Comparison of ENCODE assay signal across 9 cellular contexts in genomic region chr7:43650457-43651052, GRCh38.
DNase-seq lines count a peak whose midpoint lies in the region; ATAC-seq and TF ChIP-seq lines count a peak whose summit lies in the region.
"Had no signal": no experiment of that assay in that cellular context is flagged by ENCODE, and none has a peak within 500 bp of the region (broad histone marks: within the 10 kb centered on the region; RNA-seq: fewer than 3 reads in every experiment).

No MANE protein-coding gene starts in this region.

- TF ChIP-seq POLR2A in gastroesophageal sphincter (IDR thresholded peaks at IDR 0.05) = no peak

- no peaks in the 10 kb centered on the region for H3K27me3 Mint-ChIP-seq in activated CD4-positive, alpha-beta T cell treated with anti-CD3 and anti-CD28 coated beads, Interleukin-2, amount 10 ng/mL, durations not matched to agents 7 days and 5 days
- H3K27me3 Mint-ChIP-seq in activated B cell treated with CpG ODN at 0.5 μM for 24 hours = no peaks in the 10 kb centered on the region

- no peak overlapping the region for H2BK120ac ChIP-seq in neuronal stem cell (ENCODE audit: low read depth, low read length)

- ATAC-seq in activated B cell treated with CpG ODN at 0.5 μM for 24 hours (ENCODE audit: low read depth) (no peak), gastroesophageal sphincter (no peak)

- no peak for TF ChIP-seq EP300 in gastroesophageal sphincter (IDR thresholded peaks at IDR 0.05)

- H3K9ac ChIP-seq in subcutaneous abdominal adipose tissue (ENCODE audit: low read length in 5 of 5) = no peak overlapping the region
- H3K9ac ChIP-seq in neuronal stem cell (ENCODE audit: low read depth, low read length, poor library complexity) = no peak overlapping the region

- whole genome bisulfite sequencing in gastroesophageal sphincter (ENCODE audit: low coverage in 1 of 2), 2 donors = 25 to 39% methylated on average over 7 to 9 of the region's 9 CpGs
- no CpG with 5 or more reads among the region's 9 CpGs for WGBS in neuronal stem cell (ENCODE audit: extremely low coverage in 2 of 2, insufficient read length in 2 of 2, insufficient replicate concordance in 1 of 2), 2 donors

- no peaks in the 10 kb centered on the region for H3K79me1 ChIP-seq in neuronal stem cell (ENCODE audit: low read depth, low read length)

- H2BK5ac ChIP-seq in neuronal stem cell (ENCODE audit: low read length) = no peak overlapping the region

- intact Hi-C loops in activated B cell treated with CpG ODN at 0.5 μM for 24 hours (cut with micrococcal nuclease) = loop anchor here (1.0 kb wide), 2 partner anchors 10 to 23 kb away; no protein-coding TSS in a partner anchor

- no peak overlapping the region for H3K4ac ChIP-seq in neuronal stem cell (ENCODE audit: low read length)

- H3K27ac ChIP-seq in gastroesophageal sphincter (peak overlapping the region; percentile 6 to 98 (median 94)), subcutaneous abdominal adipose tissue (ENCODE audit: low read depth, low read length) (peak overlapping the region; percentile 54), neuronal stem cell (replicated peaks; ENCODE audit: low read length) (no peak overlapping the region)

- H3K36me3 ChIP-seq in gastroesophageal sphincter (peaks cover 0 to under 1% of the 10 kb centered on the region in 2 donors), subcutaneous abdominal adipose tissue (ENCODE audit: control insufficient read depth in 5 of 5, insufficient read depth in 5 of 5, low read length in 5 of 5) (peaks cover 0 to 7% (median 7%) of the 10 kb centered on the region in 5 donors), neuronal stem cell (replicated peaks in 1 of 2; ENCODE audit: control insufficient read depth in 2 of 2, insufficient read depth in 2 of 2, low read length in 2 of 2) (peaks cover 2 to 50% of the 10 kb centered on the region in 2 donors)

- H3K4me2 ChIP-seq in neuronal stem cell (ENCODE audit: insufficient read depth, low read length, poor library complexity, severe bottlenecking) = no peak overlapping the region

- peak overlapping the region; percentile 84 for H3K4me3 Mint-ChIP-seq in activated CD4-positive, alpha-beta T cell treated with anti-CD3 and anti-CD28 coated beads, Interleukin-2, amount 10 ng/mL, durations not matched to agents 7 days and 5 days
- peak overlapping the region; percentile 72 for H3K4me3 Mint-ChIP-seq in activated B cell treated with CpG ODN at 0.5 μM for 24 hours

- H3K9me3 ChIP-seq in gastroesophageal sphincter (no peaks in the 10 kb centered on the region), subcutaneous abdominal adipose tissue (ENCODE audit: control insufficient read depth in 5 of 5, low read length in 5 of 5) (no peaks in the 10 kb centered on the region), neuronal stem cell (replicated peaks in 1 of 2; ENCODE audit: control insufficient read depth in 2 of 2, insufficient read depth in 1 of 2, low read depth in 1 of 2, low read length in 2 of 2) (peaks cover 0 to 9% of the 10 kb centered on the region in 2 donors)

- H2AFZ ChIP-seq in neuronal stem cell (ENCODE audit: low read length) = no peak overlapping the region

- H3K4me1 Mint-ChIP-seq in activated CD4-positive, alpha-beta T cell treated with anti-CD3 and anti-CD28 coated beads, Interleukin-2, amount 10 ng/mL, durations not matched to agents 7 days and 5 days = peaks cover 91% of the 10 kb centered on the region
- H3K4me1 Mint-ChIP-seq in activated B cell treated with CpG ODN at 0.5 μM for 24 hours = peaks cover 90% of the 10 kb centered on the region

- no peak overlapping the region for H2AK5ac ChIP-seq in neuronal stem cell (ENCODE audit: low read depth, low read length)

- H3K23ac ChIP-seq in neuronal stem cell (ENCODE audit: low read depth, low read length, poor library complexity) = no peak overlapping the region

- no peak for DNase-seq in activated CD4-positive, alpha-beta T cell treated with anti-CD3 and anti-CD28 coated beads, Interleukin-2, amount 10 ng/mL, durations not matched to agents 7 days and 5 days
- no peak for DNase-seq in activated CD4-positive, alpha-beta T cell treated with anti-CD3 and anti-CD28 coated beads for 1 hour
- DNase-seq in activated B cell treated with CpG ODN at 0.5 μM for 24 hours (no peak), T-helper 9 cell (no peak), DMS79 treated with DMSO at 0.1 percent for 48 hours (lab: John Stamatoyannopoulos, UW) (no peak), neuronal stem cell (ENCODE audit: low spot score) (no peak)
- DNase-seq: NCI-H524 treated with DMSO at 0.1 percent for 48 hours had no signal

- CTCF ChIA-PET in activated CD4-positive, alpha-beta T cell treated with anti-CD3 and anti-CD28 coated beads, Interleukin-2, amount 10 ng/mL, durations not matched to agents 7 days and 5 days (lab: Charles Lee) = interaction anchor here (0.9 to 4.4 kb wide), 11 partner anchors 10 to 81 kb away, joined by 3 to 31 read pairs (median 5); partner anchors contain the start of gene STK17A
- CTCF ChIA-PET in activated B cell treated with CpG ODN at 0.5 μM for 24 hours (lab: Charles Lee) = interaction anchor here (0.7 to 7.3 kb wide), 5 partner anchors 28 to 68 kb away, joined by 3 to 80 read pairs (median 3); partner anchors contain the start of gene STK17A

- H3K18ac ChIP-seq in neuronal stem cell (ENCODE audit: low read length) = no peak overlapping the region

- no peak overlapping the region for H3K4me3 ChIP-seq in gastroesophageal sphincter
- no peak overlapping the region for H3K4me3 ChIP-seq in subcutaneous abdominal adipose tissue (ENCODE audit: low read depth in 1 of 5, low read length in 5 of 5)
- no peak overlapping the region for H3K4me3 ChIP-seq in neuronal stem cell (ENCODE audit: low read length in 2 of 2)

- H2BK12ac ChIP-seq in neuronal stem cell (ENCODE audit: low read length) = no peak overlapping the region

- no peak overlapping the region for H2BK15ac ChIP-seq in neuronal stem cell (ENCODE audit: low read length)

- TF ChIP-seq CTCF in activated B cell treated with CpG ODN at 0.5 μM for 24 hours (IDR thresholded peaks at IDR 0.05) (no peak), gastroesophageal sphincter (IDR thresholded peaks at IDR 0.05) (no peak)

- H3K27me3 ChIP-seq in gastroesophageal sphincter (no peaks in the 10 kb centered on the region), subcutaneous abdominal adipose tissue (ENCODE audit: control insufficient read depth in 5 of 5, insufficient read depth in 4 of 5, low read length in 5 of 5) (no peaks in the 10 kb centered on the region), neuronal stem cell (ENCODE audit: control insufficient read depth in 3 of 3, insufficient read depth in 3 of 3, low read depth in 1 of 3, low read length in 3 of 3) (no peaks in the 10 kb centered on the region)

- H3K9me3 Mint-ChIP-seq in activated CD4-positive, alpha-beta T cell treated with anti-CD3 and anti-CD28 coated beads, Interleukin-2, amount 10 ng/mL, durations not matched to agents 7 days and 5 days = peaks cover 4% of the 10 kb centered on the region
- H3K9me3 Mint-ChIP-seq in activated B cell treated with CpG ODN at 0.5 μM for 24 hours = peaks cover 2% of the 10 kb centered on the region

- H3K14ac ChIP-seq in neuronal stem cell (ENCODE audit: low read length) = no peak overlapping the region

- no peak overlapping the region for H4K8ac ChIP-seq in neuronal stem cell (ENCODE audit: low read depth, low read length)

- H3K27ac Mint-ChIP-seq in activated CD4-positive, alpha-beta T cell treated with anti-CD3 and anti-CD28 coated beads, Interleukin-2, amount 10 ng/mL, durations not matched to agents 7 days and 5 days = peak overlapping the region; percentile 97
- H3K27ac Mint-ChIP-seq in activated B cell treated with CpG ODN at 0.5 μM for 24 hours = peak overlapping the region; percentile 90

- peaks cover 49% of the 10 kb centered on the region for H3K36me3 Mint-ChIP-seq in activated CD4-positive, alpha-beta T cell treated with anti-CD3 and anti-CD28 coated beads, Interleukin-2, amount 10 ng/mL, durations not matched to agents 7 days and 5 days (ENCODE audit: low read depth)
- H3K36me3 Mint-ChIP-seq in activated B cell treated with CpG ODN at 0.5 μM for 24 hours (ENCODE audit: low read depth) = peaks cover 32% of the 10 kb centered on the region

- POLR2A ChIA-PET in activated CD4-positive, alpha-beta T cell treated with anti-CD3 and anti-CD28 coated beads, Interleukin-2, amount 10 ng/mL, durations not matched to agents 7 days and 5 days (lab: Charles Lee) = interaction anchor here (1.7 kb wide), 1 partner anchor 68 kb away, joined by 4 read pairs; the partner anchor contains the start of gene STK17A
- POLR2A ChIA-PET in activated B cell treated with CpG ODN at 0.5 μM for 24 hours (lab: Charles Lee) = interaction anchor here (0.6 to 9.7 kb wide), 20 partner anchors 10 to 1769 kb away, joined by 3 to 342 read pairs (median 10); partner anchors contain the start of gene STK17A

- H4K91ac ChIP-seq in neuronal stem cell (ENCODE audit: low read depth, low read length, poor library complexity) = no peak overlapping the region

- H3K4me1 ChIP-seq in gastroesophageal sphincter = peaks cover 40 to 68% (median 55%) of the 10 kb centered on the region in 3 donors
- peaks cover 20 to 63% (median 33%) of the 10 kb centered on the region in 5 donors for H3K4me1 ChIP-seq in subcutaneous abdominal adipose tissue (ENCODE audit: control insufficient read depth in 5 of 5, insufficient read depth in 5 of 5, low read length in 5 of 5)
- H3K4me1 ChIP-seq in neuronal stem cell (ENCODE audit: control insufficient read depth in 2 of 2, insufficient read depth in 1 of 2, low read depth in 1 of 2, low read length in 2 of 2) = peaks cover 33 to 36% of the 10 kb centered on the region in 2 donors
